Comparison of ENCODE assay signal across 27 cellular contexts in genomic region chr16:87454391-87454790, GRCh38. TPM values are rescaled to one million over a fixed set of nuclear protein-coding genes. Genes with fewer than 3 reads are reported as not detected.
DNase-seq lines count a peak whose midpoint lies in the region; ATAC-seq, FAIRE-seq and TF ChIP-seq lines count a peak whose summit lies in the region.
"Had no signal": no experiment of that assay in that cellular context is flagged by ENCODE, and none has a peak within 500 bp of the region (broad histone marks: within the 10 kb centered on the region; RNA-seq: fewer than 3 reads in every experiment).

No MANE protein-coding gene starts in this region.

- ATAC-seq in activated T-cell treated with anti-CD3 and anti-CD28 coated beads, Interleukin-2, amount 50 U/mL, for 72 hours (replicated peaks in 1 of 2): no peak
- ATAC-seq in activated T-cell treated with anti-CD3 and anti-CD28 coated beads, Interleukin-2, amount 50 U/mL, for 4 hours: no peak
- ATAC-seq in HepG2 (no peak), right lobe of liver (no peak), GM19452 (IDR thresholded peaks at IDR 0.05; ENCODE audit: unreplicated experiment) (no peak)
- ATAC-seq in central memory CD8-positive, alpha-beta T cell (replicated peaks; ENCODE audit: extremely low read depth, poor library complexity, severe bottlenecking): no peak

- TF ChIP-seq POLR2A in HepG2 (IDR thresholded peaks at IDR 0.05; ENCODE audit: insufficient read depth in 1 of 2, low read depth in 2 of 2, low read length in 2 of 2): no peak
- no peak for TF ChIP-seq POLR2A in right lobe of liver (IDR thresholded peaks at IDR 0.05)

- TF ChIP-seq EP300 in HepG2 (IDR thresholded peaks at IDR 0.05; ENCODE audit: low read depth in 2 of 2, low read length in 2 of 2): no peak
- no peak for TF ChIP-seq EP300 in HepG2 (CRISPR knock-in tag; IDR thresholded peaks at IDR 0.05; ENCODE audit: borderline replicate concordance)

- H3K9ac ChIP-seq in HepG2 (ENCODE audit: insufficient read depth, low read depth, low read length) (no peak overlapping the region), MM.1S (ENCODE audit: low read length) (no peak overlapping the region)
- H3K9ac ChIP-seq: BLaER1 treated with 17β-estradiol and CSF1 and Interleukin-3, amounts not matched to agents 10 nM and 100 nM had no signal

- H3K79me2 ChIP-seq in HepG2 (ENCODE audit: insufficient read depth, low read length) (peaks cover 10% of the 10 kb centered on the region), MM.1S (ENCODE audit: low read length) (no peaks in the 10 kb centered on the region)

- DNase-seq in activated T-cell treated with anti-CD3 and anti-CD28 coated beads, Interleukin-2, amount 50 U/mL, for 72 hours: no peak
- DNase-seq in activated T-cell treated with anti-CD3 and anti-CD28 coated beads, Interleukin-2, amount 50 U/mL, for 4 hours: no peak
- DNase-seq in HepG2 (ENCODE audit: low spot score): no peak
- no peak for DNase-seq in right lobe of liver
- DNase-seq in central memory CD8-positive, alpha-beta T cell (ENCODE audit: low spot score in 2 of 2): no peak
- DNase-seq in superior temporal gyrus (ENCODE audit: extremely low spot score): peak; percentile 7
- no peak for DNase-seq in MM.1S
- DNase-seq: ACHN; AML-193; BE2C; Calu3; CD4-positive, alpha-beta memory T cell; COR-L47; DMS53; DMS79 treated with DMSO at 0.1 percent for 48 hours; GF-D8; GOT3; HFFc6 had no signal

- H3K27me3 ChIP-seq in HepG2 (ENCODE audit: control insufficient read depth in 1 of 2, insufficient read depth in 2 of 2, low read length in 2 of 2): no peaks in the 10 kb centered on the region
- no peaks in the 10 kb centered on the region for H3K27me3 ChIP-seq in right lobe of liver
- H3K27me3 ChIP-seq in MM.1S (replicated peaks; ENCODE audit: insufficient read depth, low read length): no peaks in the 10 kb centered on the region
- H3K27me3 ChIP-seq: BE2C; BLaER1 treated with 17β-estradiol and CSF1 and Interleukin-3, amounts not matched to agents 10 nM and 100 nM had no signal

- in situ Hi-C loops in HepG2 (cut with HindIII; ENCODE audit: extremely low pct_ligation_motif_present, low pct_unique_long_range_greater_than_20kb): no loop called here

- H3K9me3 ChIP-seq in HepG2 (ENCODE audit: low read length) (no peaks in the 10 kb centered on the region), right lobe of liver (no peaks in the 10 kb centered on the region), MM.1S (replicated peaks; ENCODE audit: insufficient read depth, low read length) (no peaks in the 10 kb centered on the region)
- H3K9me3 ChIP-seq: BE2C; BLaER1 treated with 17β-estradiol and CSF1 and Interleukin-3, amounts not matched to agents 10 nM and 100 nM; HAP-1 had no signal

- peaks cover 25% of the 10 kb centered on the region for H3K4me1 Mint-ChIP-seq in activated T-cell treated with anti-CD3 and anti-CD28 coated beads, Interleukin-2, amount 50 U/mL, for 72 hours (ENCODE audit: low read depth)
- peaks cover 21% of the 10 kb centered on the region for H3K4me1 Mint-ChIP-seq in activated T-cell treated with anti-CD3 and anti-CD28 coated beads, Interleukin-2, amount 50 U/mL, for 4 hours (ENCODE audit: low read depth)
- H3K4me1 Mint-ChIP-seq in central memory CD8-positive, alpha-beta T cell: no peaks in the 10 kb centered on the region
- H3K4me1 Mint-ChIP-seq: CD14-positive monocyte had no signal

- BruUV-seq in HepG2 (replicated peaks; lab: Mats Ljungman, UMichigan): no TSS peak

- H3K4me2 ChIP-seq in HepG2 (ENCODE audit: low read depth, low read length) (no peak overlapping the region), MM.1S (ENCODE audit: low read depth, low read length) (no peak overlapping the region)
- H3K4me2 ChIP-seq: BLaER1 treated with 17β-estradiol and CSF1 and Interleukin-3, amounts not matched to agents 10 nM and 100 nM had no signal

- H3K27me3 Mint-ChIP-seq in activated T-cell treated with anti-CD3 and anti-CD28 coated beads, Interleukin-2, amount 50 U/mL, for 72 hours (ENCODE audit: low read depth): no peaks in the 10 kb centered on the region
- H3K27me3 Mint-ChIP-seq in activated T-cell treated with anti-CD3 and anti-CD28 coated beads, Interleukin-2, amount 50 U/mL, for 4 hours (ENCODE audit: low read depth): no peaks in the 10 kb centered on the region
- no peaks in the 10 kb centered on the region for H3K27me3 Mint-ChIP-seq in central memory CD8-positive, alpha-beta T cell
- H3K27me3 Mint-ChIP-seq: CD4-positive, alpha-beta memory T cell had no signal

- no peaks in the 10 kb centered on the region for H3K9me2 ChIP-seq in MM.1S (replicated peaks; ENCODE audit: insufficient read depth, low read length)

- intact Hi-C loops in HepG2 (cut with micrococcal nuclease; ENCODE audit: unreplicated experiment): no loop called here
- intact Hi-C loops in right lobe of liver (cut with DNase I): no loop called here

- H3K4me3 ChIP-seq in HepG2 (replicated peaks in 1 of 3; ENCODE audit: insufficient read depth in 1 of 3, low read depth in 2 of 3, low read length in 3 of 3) (no peak overlapping the region), right lobe of liver (no peak overlapping the region), MM.1S (ENCODE audit: low read length) (no peak overlapping the region)
- H3K4me3 ChIP-seq: BLaER1 treated with 17β-estradiol and CSF1 and Interleukin-3, amounts not matched to agents 10 nM and 100 nM; HAP-1 had no signal

- H3K4me1 ChIP-seq in HepG2 (ENCODE audit: insufficient read depth, low read length) (no peaks in the 10 kb centered on the region), right lobe of liver (peaks cover 0 to 20% (median 9%) of the 10 kb centered on the region in 4 donors), MM.1S (ENCODE audit: low read length) (no peaks in the 10 kb centered on the region)
- H3K4me1 ChIP-seq: HAP-1 had no signal

- 99% methylated on average over 3 of the region's 3 CpGs for WGBS in HepG2 (ENCODE audit: low lambda C conversion rate)
- 78% methylated on average over 3 of the region's 3 CpGs for WGBS in right lobe of liver (ENCODE audit: insufficient coverage, low coverage, low lambda C conversion rate, missing lambda C conversion rate)

- H3K27ac ChIP-seq in HepG2 (ENCODE audit: extremely low read length, insufficient read depth, low read length): no peak overlapping the region
- no peak overlapping the region for H3K27ac ChIP-seq in right lobe of liver
- no peak overlapping the region for H3K27ac ChIP-seq in MM.1S (ENCODE audit: low read length)
- H3K27ac ChIP-seq: 22Rv1; BLaER1 treated with 17β-estradiol and CSF1 and Interleukin-3, amounts not matched to agents 10 nM and 100 nM had no signal

- H3K36me3 Mint-ChIP-seq in activated T-cell treated with anti-CD3 and anti-CD28 coated beads, Interleukin-2, amount 50 U/mL, for 72 hours (ENCODE audit: insufficient read depth in 2 of 2): peaks cover 0 to 15% of the 10 kb centered on the region in 2 donors
- peaks cover 32% of the 10 kb centered on the region for H3K36me3 Mint-ChIP-seq in activated T-cell treated with anti-CD3 and anti-CD28 coated beads, Interleukin-2, amount 50 U/mL, for 4 hours (ENCODE audit: insufficient read depth)
- H3K36me3 Mint-ChIP-seq in central memory CD8-positive, alpha-beta T cell (ENCODE audit: insufficient read depth): peaks cover 16% of the 10 kb centered on the region

- peaks cover 9% of the 10 kb centered on the region; the same call in 1 of the 2 replicates for H4K20me1 ChIP-seq in HepG2 (ENCODE audit: insufficient read depth, low read length)
- H4K20me1 ChIP-seq in MM.1S (ENCODE audit: insufficient read depth, low read length): no peaks in the 10 kb centered on the region

- no peak for FAIRE-seq in HepG2 (lab: Jason Lieb, UNC)
- FAIRE-seq: A204.1, GM12891, GM18507, H54 had no signal

- peak overlapping the region; percentile 59 for H3K27ac Mint-ChIP-seq in activated T-cell treated with anti-CD3 and anti-CD28 coated beads, Interleukin-2, amount 50 U/mL, for 72 hours
- H3K27ac Mint-ChIP-seq in central memory CD8-positive, alpha-beta T cell (ENCODE audit: low read depth): peak overlapping the region; percentile 44
- H3K27ac Mint-ChIP-seq: HFFc6 had no signal

- TF ChIP-seq CTCF in HepG2 (CRISPR knock-in tag; IDR thresholded peaks at IDR 0.05) (no peak), right lobe of liver (IDR thresholded peaks at IDR 0.05) (no peak), MM.1S (IDR thresholded peaks at IDR 0.05; ENCODE audit: low read length) (no peak)

- no peak for TF ChIP-seq RAD21 in HepG2 (CRISPR knock-in tag; IDR thresholded peaks at IDR 0.05)

- H2AFZ ChIP-seq in HepG2 (ENCODE audit: low read length) (no peak overlapping the region), MM.1S (ENCODE audit: low read length) (no peak overlapping the region)

- POLR2A ChIA-PET in HepG2 (lab: Yijun Ruan, JAX): no interaction called here

- peaks cover 30 to 81% of the 10 kb centered on the region in 2 experiments for H3K36me3 ChIP-seq in HepG2 (replicated peaks in 1 of 2; ENCODE audit: control insufficient read depth in 1 of 2, insufficient read depth in 2 of 2, low read length in 2 of 2)
- peaks cover 0 to 34% (median 17%) of the 10 kb centered on the region in 4 donors for H3K36me3 ChIP-seq in right lobe of liver
- no peaks in the 10 kb centered on the region for H3K36me3 ChIP-seq in MM.1S (replicated peaks; ENCODE audit: insufficient read depth, low read length)

- no peak overlapping the region for H3K4me3 Mint-ChIP-seq in activated T-cell treated with anti-CD3 and anti-CD28 coated beads, Interleukin-2, amount 50 U/mL, for 72 hours
- H3K4me3 Mint-ChIP-seq in activated T-cell treated with anti-CD3 and anti-CD28 coated beads, Interleukin-2, amount 50 U/mL, for 4 hours: no peak overlapping the region
- no peak overlapping the region for H3K4me3 Mint-ChIP-seq in central memory CD8-positive, alpha-beta T cell
- H3K4me3 Mint-ChIP-seq: CD14-positive monocyte; CD4-positive, alpha-beta memory T cell; HFFc6 had no signal

- no peaks in the 10 kb centered on the region for H3F3A ChIP-seq in MM.1S (ENCODE audit: insufficient read depth, low read length)

- CTCF ChIA-PET in HepG2 (lab: Yijun Ruan, JAX; ENCODE audit: low intra/inter-chr PET ratio, low total read pairs): no interaction called here

- H3K9me3 Mint-ChIP-seq in activated T-cell treated with anti-CD3 and anti-CD28 coated beads, Interleukin-2, amount 50 U/mL, for 72 hours: no peaks in the 10 kb centered on the region
- H3K9me3 Mint-ChIP-seq in activated T-cell treated with anti-CD3 and anti-CD28 coated beads, Interleukin-2, amount 50 U/mL, for 4 hours: no peaks in the 10 kb centered on the region
- H3K9me3 Mint-ChIP-seq in central memory CD8-positive, alpha-beta T cell: no peaks in the 10 kb centered on the region
- H3K9me3 Mint-ChIP-seq: CD14-positive monocyte; CD4-positive, alpha-beta memory T cell; HFFc6 had no signal

RNA-seq across cellular contexts. Expression of gene ZCCHC14, which starts 38.4 kb away (rescaled TPM):
- total RNA-seq in activated T-cell treated with anti-CD3 and anti-CD28 coated beads, Interleukin-2, amount 50 U/mL, for 72 hours: 10 to 100 TPM; 13.6 to 14.1 TPM
- total RNA-seq in activated T-cell treated with anti-CD3 and anti-CD28 coated beads, Interleukin-2, amount 50 U/mL, for 4 hours: 10 to 100 TPM; 14.7 to 18.0 (median 15.9) TPM
- total RNA-seq in HepG2 (2016; rRNA removed; fragmentation: Illumina TruSeq; extraction: Trizol) (12.5 and 20.4 TPM in 2 replicates), right lobe of liver (10 to 100 TPM; 12.6 to 26.5 (median 17.7) TPM)
- 10.4 and 15.8 TPM in 2 replicates for total RNA-seq in HepG2 (2016; cell fraction: cytosol; rRNA removed; fragmentation: Illumina TruSeq; extraction: Trizol; ENCODE audit: low read depth)
- total RNA-seq in HepG2 (2016; cell fraction: insoluble cytoplasmic fraction; rRNA removed; fragmentation: Illumina TruSeq; extraction: Trizol): 11.4 and 19.2 TPM in 2 replicates
- 9.4 and 10.4 TPM in 2 replicates for total RNA-seq in HepG2 (2016; cell fraction: membrane; rRNA removed; fragmentation: Illumina TruSeq; extraction: Trizol)
- total RNA-seq in HepG2 (2016; cell fraction: nucleus; rRNA removed; fragmentation: Illumina TruSeq; extraction: Trizol): 21.7 and 25.2 TPM in 2 replicates
- 12.4 and 13.9 TPM in 2 replicates for polyA plus RNA-seq in HepG2 (2011; rRNA removed)
- polyA plus RNA-seq in HepG2 (2011; cell fraction: cytosol; rRNA removed): 7.2 and 8.1 TPM in 2 replicates
- polyA plus RNA-seq in HepG2 (2011; cell fraction: nucleus; rRNA removed): 44.4 and 55.9 TPM in 2 replicates
- 24.9 and 25.6 TPM in 2 replicates for polyA plus RNA-seq in HepG2 (2012)
- polyA plus RNA-seq in HepG2 (2016; cell fraction: cytosol; fragmentation: Illumina TruSeq; extraction: Trizol; ENCODE audit: low read depth): 0.75 and 0.90 TPM in 2 replicates
- polyA plus RNA-seq in HepG2 (2016; cell fraction: insoluble cytoplasmic fraction; fragmentation: Illumina TruSeq; extraction: Trizol; ENCODE audit: low read depth): 19.5 and 24.4 TPM in 2 replicates
- 3.1 and 3.9 TPM in 2 replicates for polyA plus RNA-seq in HepG2 (2016; cell fraction: membrane; fragmentation: Illumina TruSeq; extraction: Trizol; ENCODE audit: low read depth)
- polyA plus RNA-seq in HepG2 (2016; cell fraction: nucleus; fragmentation: Illumina TruSeq; extraction: Trizol; ENCODE audit: insufficient read depth, low read depth): 46.5 and 48.4 TPM in 2 replicates
- 16.6 and 28.7 TPM in 2 replicates for polyA minus RNA-seq in HepG2 (2011; rRNA and poly(A)+ RNA removed; ENCODE audit: low replicate concordance)
- 20.6 and 23.9 TPM in 2 replicates for polyA minus RNA-seq in HepG2 (2011; cell fraction: cytosol; rRNA and poly(A)+ RNA removed)
- 24.0 and 26.7 TPM in 2 replicates for polyA minus RNA-seq in HepG2 (2011; cell fraction: nucleus; rRNA and poly(A)+ RNA removed)
